In the genomic region with DNA sequence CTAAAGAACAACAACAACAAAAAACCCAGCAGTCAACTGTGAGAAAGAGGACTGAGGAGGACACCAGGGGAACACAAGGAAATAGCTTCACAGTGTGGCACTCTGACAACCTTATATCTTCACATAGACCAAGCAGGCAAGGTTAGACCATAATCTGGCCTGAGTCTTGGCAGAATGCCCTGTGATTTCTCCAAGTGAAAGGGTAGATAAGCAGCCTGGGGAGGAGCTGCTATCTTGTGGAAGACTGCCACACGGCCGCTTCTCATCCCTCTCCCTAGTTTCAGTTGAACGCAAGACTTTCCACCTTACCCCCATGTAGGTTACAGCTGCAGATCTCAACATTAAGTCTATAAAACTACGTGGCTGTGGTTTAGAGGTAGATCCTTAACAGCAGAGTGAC, we compare ENCODE assay signal across 19 cellular contexts. TPM values are rescaled to one million over a fixed set of nuclear protein-coding genes. Genes with fewer than 3 reads are reported as not detected.
A peak's percentile ranks its signal among the peaks of the same experiment; 100 is the strongest.
DNase-seq lines count a peak whose midpoint lies in the region; ATAC-seq, FAIRE-seq and TF ChIP-seq lines count a peak whose summit lies in the region.
"Had no signal": no experiment of that assay in that cellular context is flagged by ENCODE, and none has a peak within 500 bp of the region (broad histone marks: within the 10 kb centered on the region; RNA-seq: fewer than 3 reads in every experiment).

No MANE protein-coding gene starts in this region.

- no peak overlapping the region for H3K23ac ChIP-seq in H1 (ENCODE audit: insufficient read length)
- no peak overlapping the region for H3K23ac ChIP-seq in mesenchymal stem cell (ENCODE audit: low read length in 2 of 2)

- H3K9ac ChIP-seq in H1 (replicated peaks in 1 of 4; ENCODE audit: extremely low read depth in 1 of 4, low read depth in 3 of 4, low read length in 3 of 4), result no peak overlapping the region
- no peak overlapping the region for H3K9ac ChIP-seq in mesenchymal stem cell (ENCODE audit: low read length)

- H3K4me2 ChIP-seq in H1 (ENCODE audit: insufficient read depth in 1 of 2, low read depth in 2 of 2, low read length in 2 of 2), result peak overlapping the region; percentile 4 to 44; a peak in 3 of 4 replicates
- no peak overlapping the region for H3K4me2 ChIP-seq in mesenchymal stem cell (ENCODE audit: low read length, poor library complexity, severe bottlenecking)

- intact Hi-C loops in testis (cut with DNase I; ENCODE audit: low total_unique reads), result no loop called here

- no peak overlapping the region for H3K56ac ChIP-seq in H1 (replicated peaks; ENCODE audit: insufficient read length, low read depth, low read length)

- ATAC-seq in omental fat pad (ENCODE audit: low FRiP score), result no peak
- ATAC-seq: PC-3 had no signal

- peaks cover 4 to 21% (median 14%) of the 10 kb centered on the region in 4 experiments; a peak in 5 of 7 replicates for H3K4me1 ChIP-seq in H1 (replicated peaks in 1 of 4; ENCODE audit: control insufficient read depth in 3 of 4, insufficient read depth in 4 of 4, low read length in 3 of 4)
- peaks cover 8% of the 10 kb centered on the region for H3K4me1 ChIP-seq in testis
- H3K4me1 ChIP-seq in mesenchymal stem cell (ENCODE audit: control insufficient read depth, insufficient read depth, low read depth, low read length), result no peaks in the 10 kb centered on the region

- no peak for TF ChIP-seq EP300 in H1 (IDR thresholded peaks at IDR 0.05; ENCODE audit: borderline replicate concordance in 1 of 2, low read depth in 2 of 2, low read length in 2 of 2)

- H2BK12ac ChIP-seq in H1 (ENCODE audit: low read depth, low read length), result peak overlapping the region; percentile 89
- H2BK12ac ChIP-seq in mesenchymal stem cell (ENCODE audit: low read length in 2 of 2), result no peak overlapping the region

- no peak overlapping the region for H4K8ac ChIP-seq in H1 (ENCODE audit: extremely low read depth, insufficient read depth, low read length)
- H4K8ac ChIP-seq in mesenchymal stem cell (ENCODE audit: low read length), result no peak overlapping the region

- no peaks in the 10 kb centered on the region for H3K27me3 ChIP-seq in H1 (replicated peaks in 1 of 4; ENCODE audit: control insufficient read depth in 3 of 4, extremely low read depth in 1 of 4, insufficient read depth in 3 of 4, low read length in 3 of 4)
- no peaks in the 10 kb centered on the region for H3K27me3 ChIP-seq in testis
- no peaks in the 10 kb centered on the region for H3K27me3 ChIP-seq in mesenchymal stem cell (ENCODE audit: control insufficient read depth in 1 of 2, insufficient read depth in 1 of 2, low read length in 2 of 2)

- CTCF ChIA-PET in H1 (lab: Charles Lee; ENCODE audit: partially characterized antibody), result interaction anchor here (0.7 to 3.5 kb wide), 4 partner anchors 19 to 848 kb away, joined by 3 to 15 read pairs (median 4); no protein-coding TSS in a partner anchor

- H4K5ac ChIP-seq in H1 (ENCODE audit: insufficient read length, low read depth, low read length), result no peak overlapping the region

- H3K4ac ChIP-seq in H1 (replicated peaks; ENCODE audit: insufficient read length, low read depth, low read length) (no peak overlapping the region), mesenchymal stem cell (ENCODE audit: low read depth in 1 of 2, low read length in 2 of 2) (no peak overlapping the region)

- POLR2A ChIA-PET in H1 (lab: Charles Lee; ENCODE audit: partially characterized antibody), result interaction anchor here (0.6 to 2.0 kb wide), 9 partner anchors 9 to 281 kb away, joined by 3 to 10 read pairs (median 4); a partner anchor contains a TSS

- no peak for TF ChIP-seq RAD21 in H1 (IDR thresholded peaks at IDR 0.05 in 1 of 2, conservative IDR thresholded peaks at IDR 0.05 in 1 of 2; ENCODE audit: low read depth in 2 of 2, low read length in 2 of 2)

- H3K18ac ChIP-seq in H1 (ENCODE audit: extremely low read depth, low read length), result peak overlapping the region; percentile 34
- no peak overlapping the region for H3K18ac ChIP-seq in mesenchymal stem cell (ENCODE audit: low read depth in 1 of 2, low read length in 2 of 2)

- H3K79me2 ChIP-seq in H1 (ENCODE audit: control insufficient read depth in 1 of 2, insufficient read depth in 2 of 2, low read length in 2 of 2), result peaks cover 0 to 7% of the 10 kb centered on the region in 2 experiments; a peak in 2 of 4 replicates

- peaks cover 3% of the 10 kb centered on the region for H3K23me2 ChIP-seq in H1 (ENCODE audit: low read depth, low read length)

- H2AFZ ChIP-seq in H1 (ENCODE audit: low read length) (no peak overlapping the region), mesenchymal stem cell (ENCODE audit: low read depth, low read length) (no peak overlapping the region)

- no peaks in the 10 kb centered on the region for H3K9me3 ChIP-seq in H1 (ENCODE audit: insufficient read depth in 2 of 2, low read depth in 1 of 2, low read length in 1 of 2)
- no peaks in the 10 kb centered on the region for H3K9me3 ChIP-seq in testis
- H3K9me3 ChIP-seq in mesenchymal stem cell (ENCODE audit: control insufficient read depth, low read length), result no peaks in the 10 kb centered on the region
- H3K9me3 ChIP-seq: Caco-2 had no signal

- H3K27ac ChIP-seq in H1 (ENCODE audit: low read depth, low read length) (peak overlapping the region; percentile 13; the same call in 1 of the 2 replicates), testis (peak overlapping the region; percentile 46 to 59), mesenchymal stem cell (ENCODE audit: low read length, poor library complexity, severe bottlenecking) (no peak overlapping the region)

- peak; percentile 19 for FAIRE-seq in H1 (lab: Jason Lieb, UNC)
- FAIRE-seq: A204.1, H54 had no signal

- TF ChIP-seq CTCF in H1 (IDR thresholded peaks at IDR 0.05; ENCODE audit: control extremely low read depth in 1 of 3, insufficient read depth in 1 of 3, low read depth in 1 of 3, low read length in 3 of 3) (no peak), testis (IDR thresholded peaks at IDR 0.05) (no peak), omental fat pad (IDR thresholded peaks at IDR 0.05) (no peak)

- DNase-seq in NCI-H2196 (lab: John Stamatoyannopoulos, UW; ENCODE audit: unreplicated experiment) (peak; percentile 7), NCI-H2196 treated with DMSO at 0.1 percent for 48 hours (lab: John Stamatoyannopoulos, UW; ENCODE audit: unreplicated experiment) (no peak), OCI-M1 (lab: John Stamatoyannopoulos, UW) (peak; percentile 94), H1 (ENCODE audit: low read depth in 1 of 2, low spot score in 2 of 2) (no peak), testis (peak; percentile 90), omental fat pad (ENCODE audit: low spot score) (no peak), activated gamma-delta T cell treated with Interleukin-2 at 50 U/mL for 16 hours (no peak), mesenchymal stem cell (no peak)
- DNase-seq: C1 segment of cervical spinal cord, Caco-2, MV-4-11, NCI-H1417 treated with DMSO at 0.1 percent for 48 hours, NCI-H2029, NCI-H2227 treated with DMSO at 0.1 percent for 48 hours, NCI-H524 treated with DMSO at 0.1 percent for 48 hours, PC-3 had no signal

- H2BK15ac ChIP-seq in H1 (ENCODE audit: low read length) (peak overlapping the region; percentile 83; the same call in 1 of the 2 replicates), mesenchymal stem cell (ENCODE audit: low read depth, poor library complexity, severe bottlenecking) (no peak overlapping the region)

- H3K36me3 ChIP-seq in H1 (ENCODE audit: control insufficient read depth in 2 of 4, insufficient read depth in 4 of 4, low read length in 3 of 4) (no peaks in the 10 kb centered on the region; a peak in 1 of 8 replicates), testis (ENCODE audit: low read depth, missing control alignments) (no peaks in the 10 kb centered on the region), mesenchymal stem cell (ENCODE audit: control insufficient read depth in 1 of 2, insufficient read depth in 2 of 2, low read depth in 1 of 2, low read length in 2 of 2) (no peaks in the 10 kb centered on the region)

- TF ChIP-seq POLR2A in H1 (IDR thresholded peaks at IDR 0.05; ENCODE audit: control extremely low read depth in 1 of 2, low read depth in 2 of 2, low read length in 2 of 2), result 0 out of 3 replicates have a peak, but pooled peaks of 1 of the 2 experiments have one; percentile 26
- TF ChIP-seq POLR2A in testis (IDR thresholded peaks at IDR 0.05), result no peak

- H2BK5ac ChIP-seq in H1 (ENCODE audit: low read depth, low read length) (peak overlapping the region; percentile 75; the same call in 1 of the 2 replicates), mesenchymal stem cell (ENCODE audit: low read depth, low read length, poor library complexity, severe bottlenecking) (no peak overlapping the region)

- H4K91ac ChIP-seq in H1 (replicated peaks; ENCODE audit: insufficient read length, low read length), result peak overlapping the region; percentile 63
- no peak overlapping the region for H4K91ac ChIP-seq in mesenchymal stem cell (ENCODE audit: low read length)

- H3K14ac ChIP-seq in H1 (ENCODE audit: insufficient read length), result no peak overlapping the region
- H3K14ac ChIP-seq in mesenchymal stem cell (ENCODE audit: low read length in 2 of 2), result no peak overlapping the region

- no peaks in the 10 kb centered on the region for H3K79me1 ChIP-seq in H1 (ENCODE audit: low read depth, low read length)
- H3K79me1 ChIP-seq in mesenchymal stem cell (replicated peaks; ENCODE audit: low read length, poor library complexity, severe bottlenecking), result peaks cover 3% of the 10 kb centered on the region

- no peaks in the 10 kb centered on the region for H4K20me1 ChIP-seq in H1 (replicated peaks in 1 of 2; ENCODE audit: control insufficient read depth in 1 of 2, insufficient read depth in 2 of 2, low read length in 2 of 2)

- H2AK5ac ChIP-seq in H1 (ENCODE audit: low read depth, low read length) (peak overlapping the region; percentile 70), mesenchymal stem cell (ENCODE audit: low read length, severe bottlenecking) (no peak overlapping the region)

- 84% methylated on average over 4 of the region's 4 CpGs; no CpG with 5 or more reads in 1 of the 2 experiments for WGBS in H1 (ENCODE audit: extremely low coverage in 1 of 2, insufficient coverage in 1 of 2, insufficient read length in 1 of 2, insufficient replicate concordance in 2 of 2, low coverage in 1 of 2, low lambda C conversion rate in 2 of 2, missing lambda C conversion rate in 1 of 2), 2 experiments
- WGBS in testis, 2 donors, result 62 to 71% methylated on average over 4 of the region's 4 CpGs
- 91% methylated on average over 4 of the region's 4 CpGs for WGBS in mesenchymal stem cell

- peak overlapping the region in 1 of 4 experiments; percentile 34; a peak in 1 of 8 replicates for H3K4me3 ChIP-seq in H1 (ENCODE audit: extremely low read depth in 1 of 4, insufficient read depth in 2 of 4, low read depth in 3 of 4, low read length in 4 of 4)
- H3K4me3 ChIP-seq in testis, result no peak overlapping the region
- H3K4me3 ChIP-seq in mesenchymal stem cell (ENCODE audit: insufficient read depth in 1 of 2, low read depth in 1 of 2, low read length in 2 of 2), result no peak overlapping the region

- H2BK120ac ChIP-seq in H1 (replicated peaks; ENCODE audit: low read depth, low read length) (peak overlapping the region; percentile 62), mesenchymal stem cell (ENCODE audit: low read depth, low read length) (no peak overlapping the region)

- peak overlapping the region; percentile 74 for H2BK20ac ChIP-seq in H1 (ENCODE audit: low read length)

RNA-seq across cellular contexts. Expression of a gene that starts 3.7 kb away (rescaled TPM):
- 6.9 and 8.7 TPM in 2 replicates for total RNA-seq in H1 (2021; fragmentation: NEBNext Ultra II Directional; extraction: Animal tissue kit (Norgen Biotek cat#: 25700))
- polyA plus RNA-seq in H1 (2011; rRNA removed) (1.9 and 15.7 TPM in 2 replicates), testis (ENCODE audit: insufficient read depth, low read depth, low replicate concordance) (4.4 TPM)
- polyA plus RNA-seq in H1 (2011; cell fraction: cytosol; rRNA removed), result 4.0 TPM
- 5.0 TPM for polyA plus RNA-seq in H1 (2011; cell fraction: nucleus; rRNA removed)
- polyA plus RNA-seq in H1 (2012, experiment 1 of 2), result 7.2 to 10.4 TPM (median 8.7 TPM) in 4 replicates
- polyA plus RNA-seq in H1 (2012, experiment 2 of 2), result 1.1 TPM
- polyA plus RNA-seq in H1 (2013, experiment 1 of 2), result 3.3 TPM
- polyA plus RNA-seq in H1 (2013, experiment 2 of 2), result 3.1 TPM
- polyA minus RNA-seq in H1 (2011; rRNA and poly(A)+ RNA removed), result 6.5 and 6.6 TPM in 2 replicates
- polyA minus RNA-seq in H1 (2011; cell fraction: cytosol; rRNA and poly(A)+ RNA removed), result 2.9 TPM
- polyA minus RNA-seq in H1 (2011; cell fraction: nucleus; rRNA and poly(A)+ RNA removed), result 15.9 TPM
- total RNA-seq in testis (10 to 100 TPM; 13.6 to 16.0 TPM), omental fat pad (1 to 10 TPM in 1 of 4 donors, under 1 TPM in 1, not detected in 2; 0.38 to 1.4 TPM)
- polyA plus RNA-seq in mesenchymal stem cell (2013, experiment 1 of 2), result 0.55 TPM
- 0.63 TPM for polyA plus RNA-seq in mesenchymal stem cell (2013, experiment 2 of 2)
- polyA plus RNA-seq: IgD-negative memory B cell had no signal

RNA-seq across cellular contexts. Expression of a gene that starts 29.0 kb away (rescaled TPM):
- 18.6 and 23.9 TPM in 2 replicates for total RNA-seq in H1 (2021; fragmentation: NEBNext Ultra II Directional; extraction: Animal tissue kit (Norgen Biotek cat#: 25700))
- polyA plus RNA-seq in H1 (2011; rRNA removed) (1.3 and 2.8 TPM in 2 replicates), testis (ENCODE audit: insufficient read depth, low read depth, low replicate concordance) (9.0 TPM)
- 4.0 TPM for polyA plus RNA-seq in H1 (2011; cell fraction: cytosol; rRNA removed)
- polyA plus RNA-seq in H1 (2011; cell fraction: nucleus; rRNA removed), result 4.4 TPM
- polyA plus RNA-seq in H1 (2012, experiment 1 of 2), result 5.9 to 11.9 TPM (median 7.1 TPM) in 4 replicates
- polyA plus RNA-seq in H1 (2012, experiment 2 of 2), result 1.3 TPM
- polyA plus RNA-seq in H1 (2013, experiment 1 of 2), result 11.9 TPM
- polyA plus RNA-seq in H1 (2013, experiment 2 of 2), result 13.1 TPM
- 12.2 and 19.1 TPM in 2 replicates for polyA minus RNA-seq in H1 (2011; rRNA and poly(A)+ RNA removed)
- 17.6 TPM for polyA minus RNA-seq in H1 (2011; cell fraction: cytosol; rRNA and poly(A)+ RNA removed)
- polyA minus RNA-seq in H1 (2011; cell fraction: nucleus; rRNA and poly(A)+ RNA removed), result 71.4 TPM
- total RNA-seq in testis (10 to 100 TPM; 31.6 to 38.8 TPM), omental fat pad (10 to 100 TPM in 2 of 4 donors, 1 to 10 TPM in 2; 5.4 to 17.2 (median 9.4) TPM)
- 11.6 TPM for polyA plus RNA-seq in mesenchymal stem cell (2013, experiment 1 of 2)
- polyA plus RNA-seq in mesenchymal stem cell (2013, experiment 2 of 2), result 11.1 TPM
- polyA plus RNA-seq: IgD-negative memory B cell had no signal

Comparison
In these comparisons a context has a peak if more than half of its experiments do, and no peak if none do; other contexts are left out.
1. DNase-seq: peak in NCI-H2196 (single experiment), OCI-M1 (single experiment) and testis (single experiment); none in NCI-H2196 treated with DMSO at 0.1 percent for 48 hours (single experiment), H1 (0 of 2), omental fat pad (single experiment), activated gamma-delta T cell treated with Interleukin-2 at 50 U/mL for 16 hours (single experiment) and mesenchymal stem cell (single experiment).